9 cellular contexts compared by ENCODE assay signal in the genomic region with DNA sequence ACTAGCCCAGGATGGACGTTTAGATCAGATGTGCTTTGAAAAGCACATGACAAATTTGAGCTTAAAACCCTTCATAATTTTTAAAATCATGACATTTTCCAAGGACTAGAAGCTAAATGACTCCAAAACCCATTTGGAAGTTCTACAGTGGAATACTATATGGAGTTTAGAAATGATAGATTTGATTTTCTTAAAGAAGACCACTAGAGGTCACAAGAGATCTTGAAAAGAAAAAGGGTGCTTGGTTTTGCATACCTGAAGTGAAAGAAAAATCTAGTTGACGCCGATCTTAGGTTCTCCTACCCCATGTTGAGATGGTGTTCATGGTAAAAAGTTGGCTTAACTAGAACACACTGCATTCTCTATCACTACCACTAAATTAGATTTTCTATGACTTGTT. TPM values are rescaled to one million over a fixed set of nuclear protein-coding genes. Genes with fewer than 3 reads are reported as not detected.
A peak's percentile ranks its signal among the peaks of the same experiment; 100 is the strongest.
DNase-seq lines count a peak whose midpoint lies in the region; ATAC-seq and TF ChIP-seq lines count a peak whose summit lies in the region.
"Had no signal": no experiment of that assay in that cellular context is flagged by ENCODE, and none has a peak within 500 bp of the region (broad histone marks: within the 10 kb centered on the region; RNA-seq: fewer than 3 reads in every experiment).

No MANE protein-coding gene starts in this region.

- H3K27me3 ChIP-seq in BE2C = no peaks in the 10 kb centered on the region
- H3K27me3 ChIP-seq in psoas muscle (ENCODE audit: insufficient read depth in 3 of 3, low read length in 2 of 3) = no peaks in the 10 kb centered on the region

- ATAC-seq in GM21576 (IDR thresholded peaks at IDR 0.05; ENCODE audit: unreplicated experiment) (peak; percentile 78), psoas muscle (peak; percentile 18 to 43 (median 22)), GM21381 (IDR thresholded peaks at IDR 0.05; ENCODE audit: unreplicated experiment) (no peak), GM18502 (IDR thresholded peaks at IDR 0.05; ENCODE audit: poor library complexity, unreplicated experiment) (no peak)

- peak overlapping the region; percentile 44 for H3K4me3 ChIP-seq in BE2C (ENCODE audit: low read depth, low read length)
- H3K4me3 ChIP-seq in fibroblast of the aortic adventitia (ENCODE audit: low read depth, low read length) = no peak overlapping the region
- peak overlapping the region; percentile 60 for H3K4me3 ChIP-seq in psoas muscle
- H3K4me3 ChIP-seq: HAP-1 had no signal

- H3K4me1 ChIP-seq in BE2C (peaks cover 7% of the 10 kb centered on the region; the same call in 1 of the 2 replicates), psoas muscle (peaks cover 16% of the 10 kb centered on the region)
- H3K4me1 ChIP-seq: HAP-1 had no signal

- 2 to 4% (median 4%) methylated on average over 3 of the region's 3 CpGs for WGBS in psoas muscle, 3 donors

- H3K9me3 ChIP-seq in BE2C (no peaks in the 10 kb centered on the region), psoas muscle (no peaks in the 10 kb centered on the region)
- H3K9me3 ChIP-seq: HAP-1 had no signal

- no peaks in the 10 kb centered on the region for H3K36me3 ChIP-seq in BE2C
- no peaks in the 10 kb centered on the region for H3K36me3 ChIP-seq in psoas muscle (ENCODE audit: insufficient read depth in 1 of 2, low read depth in 1 of 2)
- H3K36me3 ChIP-seq: HAP-1 had no signal

- peak overlapping the region; percentile 94 for H3K27ac ChIP-seq in psoas muscle

- DNase-seq in BE2C (no peak), NCI-H1930 (lab: John Stamatoyannopoulos, UW) (peak; percentile 79 to 80), SW480 (ENCODE audit: low spot score) (peak; percentile 89), fibroblast of the aortic adventitia (ENCODE audit: low read depth) (peak; percentile 58), psoas muscle (no peak)

- intact Hi-C loops in psoas muscle (cut with DNase I) = loop anchor here (1.0 to 5.0 kb wide), 3 partner anchors 129 to 154 kb away; no protein-coding TSS in a partner anchor

- peak; percentile 61 for TF ChIP-seq CTCF in BE2C (IDR thresholded peaks at IDR 0.05; ENCODE audit: low read depth, low read length)
- TF ChIP-seq CTCF in fibroblast of the aortic adventitia (IDR thresholded peaks at IDR 0.05; ENCODE audit: insufficient read depth, low read length) = peak; percentile 45
- peak; percentile 65 for TF ChIP-seq CTCF in psoas muscle (IDR thresholded peaks at IDR 0.05)

RNA-seq across cellular contexts. Expression of gene CFAP61, which starts 31.5 kb away (rescaled TPM):
- polyA plus RNA-seq in BE2C (2012; ENCODE audit: insufficient read depth, insufficient read length, low read depth) = 4.2 TPM
- total RNA-seq in fibroblast of the aortic adventitia (ENCODE audit: low replicate concordance) = 0.18 TPM in 1 of 2 replicates, not detected in the other
- total RNA-seq in psoas muscle = 10 to 100 TPM; 23.2 to 59.4 (median 38.8) TPM
- polyA plus RNA-seq in psoas muscle = 10 to 100 TPM in 2 of 3 donors, 1 to 10 TPM in 1; 8.3 to 32.3 (median 10.9) TPM

RNA-seq across cellular contexts. Expression of gene CRNKL1, which starts 31.5 kb away (rescaled TPM):
- 19.6 TPM for polyA plus RNA-seq in BE2C (2012; ENCODE audit: insufficient read depth, insufficient read length, low read depth)
- total RNA-seq in fibroblast of the aortic adventitia (ENCODE audit: low replicate concordance) (31.2 and 109 TPM in 2 replicates), psoas muscle (10 to 100 TPM; 20.1 to 30.6 (median 24.2) TPM)
- 10 to 100 TPM; 20.3 to 28.8 (median 23.2) TPM for polyA plus RNA-seq in psoas muscle

Comparison
In these comparisons a context has a peak if more than half of its experiments do, and no peak if none do; other contexts are left out.
1. DNase-seq: peak in NCI-H1930 (2 of 2), SW480 (single experiment) and fibroblast of the aortic adventitia (single experiment); none in BE2C (single experiment) and psoas muscle (0 of 2).
2. ATAC-seq: peak in GM21576 (single experiment) and psoas muscle (4 of 4); none in GM21381 (single experiment) and GM18502 (single experiment).
3. RNA of gene CFAP61, which starts 31.5 kb away (total RNA-seq): 23.2 to 59.4 TPM in psoas muscle; 0.18 TPM in fibroblast of the aortic adventitia; every median in the first group is over 10 times any median in the second.
4. Peak in every context shown above with its lines, with median percentiles within 50 percentile points of each other: CTCF ChIP-seq.